Comparison of ENCODE assay signal across 2 cellular contexts in genomic region chr15:22137572-22137971, GRCh38. TPM values are rescaled to one million over a fixed set of nuclear protein-coding genes. Genes with fewer than 3 reads are reported as not detected.
"Had no signal": no experiment of that assay in that cellular context is flagged by ENCODE, and none has a peak within 500 bp of the region (broad histone marks: within the 10 kb centered on the region; RNA-seq: fewer than 3 reads in every experiment).

No MANE protein-coding gene starts in this region.

RNA-seq across cellular contexts. Expression of gene OR4M2, which starts 57.2 kb away (rescaled TPM):
- total RNA-seq: G401, GM12878 had no signal
- polyA plus RNA-seq: GM12878 had no signal
